ENCODE assay signal across 31 cellular contexts in the genomic region with DNA sequence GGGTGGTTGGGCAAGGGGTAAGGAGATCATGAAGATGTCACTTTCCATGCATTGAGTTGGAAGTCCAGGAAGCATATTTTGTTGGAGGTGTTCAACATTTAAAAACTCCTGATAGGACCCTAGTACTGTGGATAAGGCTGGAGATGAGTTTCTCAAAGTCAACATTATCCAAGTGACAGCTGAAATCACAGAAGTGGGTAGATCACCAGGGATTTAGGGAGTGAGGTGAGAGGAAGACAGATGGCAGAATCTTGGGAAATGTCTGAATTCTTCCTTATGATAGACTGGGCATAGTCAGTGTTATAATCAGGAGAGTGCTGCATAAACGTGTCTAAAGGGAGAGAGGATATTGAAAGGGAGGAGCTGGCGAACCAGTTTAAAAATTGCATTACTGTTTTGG. TPM values are rescaled to one million over a fixed set of nuclear protein-coding genes. Genes with fewer than 3 reads are reported as not detected.
"Had no signal": no experiment of that assay in that cellular context is flagged by ENCODE, and none has a peak within 500 bp of the region (broad histone marks: within the 10 kb centered on the region; RNA-seq: fewer than 3 reads in every experiment).

No MANE protein-coding gene starts in this region.

- H3K27ac ChIP-seq: neutrophil, pancreas, prostate gland, right lobe of liver, sigmoid colon, skin epidermis, spleen, suprapubic skin, testis, tibial artery, transverse colon, upper lobe of right lung, uterus had no signal

- H3K36me3 ChIP-seq: neutrophil, pancreas, prostate gland, right lobe of liver, sigmoid colon, spleen, suprapubic skin, tibial artery, transverse colon, upper lobe of right lung, uterus had no signal

- H3K9me3 ChIP-seq: neutrophil, pancreas, prostate gland, right lobe of liver, sigmoid colon, spleen, suprapubic skin, testis, tibial artery, transverse colon, upper lobe of right lung, uterus had no signal

- DNase-seq: naive B cell; naive thymus-derived CD8-positive, alpha-beta T cell; nucleus accumbens; pancreas; retina; right cardiac atrium; right lobe of liver; sigmoid colon; spleen; stimulated activated CD4-positive, alpha-beta T cell treated with anti-CD3 and anti-CD28 coated beads, Interleukin-12 subunit alpha, Interleukin-12 subunit beta, amount 100 ng/mL, for 4 hours; stimulated activated CD4-positive, alpha-beta T cell treated with anti-CD3 and anti-CD28 coated beads, Interleukin-1b, Interleukin-23, amount 100 ng/mL, for 48 hours; stimulated activated CD4-positive, alpha-beta T cell treated with anti-CD3 and anti-CD28 coated beads, Interleukin-4, amount 100 ng/mL, for 1 hour; stimulated activated CD4-positive, alpha-beta T cell treated with anti-CD3 and anti-CD28 coated beads, Interleukin-4, amount 100 ng/mL, for 4 hours; stimulated activated CD8-positive, alpha-beta memory T cell treated with anti-CD3 and anti-CD28 coated beads, Interleukin-4, amount 100 ng/mL, for 48 hours; stimulated activated naive CD4-positive, alpha-beta T cell; stimulated activated naive CD8-positive, alpha-beta T cell treated with anti-CD3 and anti-CD28 coated beads, Interleukin-15, amount 100 ng/mL, for 72 hours; stimulated activated naive CD8-positive, alpha-beta T cell treated with anti-CD3 and anti-CD28 coated beads, Interleukin-15, Interleukin-2, amounts not matched to agents 100 U/mL and 50 U/mL, for 24 hours; substantia nigra; testis; tibial artery; transverse colon; upper lobe of right lung; uterus had no signal

- H3K36me3 Mint-ChIP-seq: stimulated activated memory B cell treated with anti-CD40 and anti-IgM and Interleukin-4, amounts not matched to agents 10 μg/mL and 1 μg/mL and 100 μg/mL, for 72 hours; type B pancreatic cell had no signal

- H3K9me3 Mint-ChIP-seq: type B pancreatic cell had no signal

- H3K4me3 Mint-ChIP-seq: naive thymus-derived CD8-positive, alpha-beta T cell; natural killer cell treated with Interleukin-12 subunit alpha and Interleukin-12 subunit beta and Interleukin-15 and Interleukin-18, amount 100 ng/mL, for 72 hours; stimulated activated memory B cell treated with anti-CD40 and anti-IgM and Interleukin-4, amounts not matched to agents 10 μg/mL and 1 μg/mL and 100 μg/mL, for 72 hours; stimulated activated naive CD8-positive, alpha-beta T cell treated with anti-CD3 and anti-CD28 coated beads, Interleukin-15, amount 100 ng/mL, for 72 hours; type B pancreatic cell had no signal

- H3K27ac Mint-ChIP-seq: naive thymus-derived CD8-positive, alpha-beta T cell; natural killer cell treated with Interleukin-12 subunit alpha and Interleukin-12 subunit beta and Interleukin-15 and Interleukin-18, amount 100 ng/mL, for 72 hours; stimulated activated memory B cell treated with anti-CD40 and anti-IgM and Interleukin-4, amounts not matched to agents 10 μg/mL and 1 μg/mL and 100 μg/mL, for 72 hours; stimulated activated naive CD8-positive, alpha-beta T cell treated with anti-CD3 and anti-CD28 coated beads, Interleukin-15, amount 100 ng/mL, for 72 hours; type B pancreatic cell had no signal

- ATAC-seq: naive thymus-derived CD8-positive, alpha-beta T cell; natural killer cell treated with Interleukin-12 subunit alpha and Interleukin-12 subunit beta and Interleukin-15 and Interleukin-18, amount 100 ng/mL, for 72 hours; pancreas; right cardiac atrium; right lobe of liver; stimulated activated memory B cell treated with anti-CD40 and anti-IgM and Interleukin-4, amounts not matched to agents 10 μg/mL and 1 μg/mL and 100 μg/mL, for 72 hours; stimulated activated naive CD8-positive, alpha-beta T cell treated with anti-CD3 and anti-CD28 coated beads, Interleukin-15, amount 100 ng/mL, for 72 hours; stimulated activated naive CD8-positive, alpha-beta T cell treated with anti-CD3 and anti-CD28 coated beads, Interleukin-15, Interleukin-2, amounts not matched to agents 100 U/mL and 50 U/mL, for 24 hours; upper lobe of right lung had no signal

- H3K27me3 ChIP-seq: pancreas, right lobe of liver, sigmoid colon, suprapubic skin, testis, tibial artery, transverse colon, upper lobe of right lung, uterus had no signal

- H3K4me3 ChIP-seq: pancreas, prostate gland, right lobe of liver, sigmoid colon, skin epidermis, smooth muscle cell, spleen, suprapubic skin, testis, tibial artery, transverse colon, upper lobe of right lung, uterus had no signal

- H3K27me3 Mint-ChIP-seq: type B pancreatic cell had no signal

- H3K4me1 ChIP-seq: pancreas, prostate gland, right lobe of liver, uterus had no signal

RNA-seq across cellular contexts. Expression of gene RASAL2, which starts 5.3 kb away (rescaled TPM):
- total RNA-seq: naive thymus-derived CD8-positive, alpha-beta T cell; natural killer cell treated with Interleukin-12 subunit alpha and Interleukin-12 subunit beta and Interleukin-15 and Interleukin-18, amount 100 ng/mL, for 72 hours had no signal
- polyA plus RNA-seq: naive thymus-derived CD8-positive, alpha-beta T cell had no signal
